1 cellular context compared by ENCODE assay signal in the genomic region with DNA sequence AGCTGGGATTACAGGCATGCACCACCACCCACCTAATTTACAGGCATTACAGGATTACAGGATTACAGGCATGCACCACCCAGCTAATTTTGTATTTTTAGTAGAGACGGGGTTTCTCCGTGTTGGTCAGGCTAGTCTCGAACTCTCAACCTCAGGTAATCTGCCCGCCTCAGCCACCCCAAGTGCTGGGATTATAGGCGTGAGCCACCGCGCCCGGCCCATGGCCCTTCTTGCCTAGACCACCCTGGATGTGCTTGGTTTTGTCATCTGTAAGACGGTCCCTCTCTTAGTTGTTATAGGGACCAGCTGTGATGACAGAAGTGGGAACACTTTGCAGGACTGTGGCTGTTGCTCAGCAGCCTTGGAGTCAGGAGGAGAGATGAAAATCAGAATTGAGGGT.
TF ChIP-seq lines count a peak whose summit lies in the region.

No MANE protein-coding gene starts in this region.

TF ChIP-seq in K562, 482 proteins besides CTCF, POLR2A, EP300 and RAD21:
- TF ChIP-seq, protein P1, sequence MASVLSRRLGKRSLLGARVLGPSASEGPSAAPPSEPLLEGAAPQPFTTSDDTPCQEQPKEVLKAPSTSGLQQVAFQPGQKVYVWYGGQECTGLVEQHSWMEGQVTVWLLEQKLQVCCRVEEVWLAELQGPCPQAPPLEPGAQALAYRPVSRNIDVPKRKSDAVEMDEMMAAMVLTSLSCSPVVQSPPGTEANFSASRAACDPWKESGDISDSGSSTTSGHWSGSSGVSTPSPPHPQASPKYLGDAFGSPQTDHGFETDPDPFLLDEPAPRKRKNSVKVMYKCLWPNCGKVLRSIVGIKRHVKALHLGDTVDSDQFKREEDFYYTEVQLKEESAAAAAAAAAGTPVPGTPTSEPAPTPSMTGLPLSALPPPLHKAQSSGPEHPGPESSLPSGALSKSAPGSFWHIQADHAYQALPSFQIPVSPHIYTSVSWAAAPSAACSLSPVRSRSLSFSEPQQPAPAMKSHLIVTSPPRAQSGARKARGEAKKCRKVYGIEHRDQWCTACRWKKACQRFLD (CRISPR knock-in tag; IDR thresholded peaks at IDR 0.05): no peak
- no peak for TF ChIP-seq CBX1 (IDR thresholded peaks at IDR 0.05; ENCODE audit: low read depth)
- TF ChIP-seq DDX20 (tag; IDR thresholded peaks at IDR 0.05; ENCODE audit: low read depth): no peak
